Comparison of ENCODE assay signal across 10 cellular contexts in genomic region chr17:64340557-64340956, GRCh38.
"Had no signal": no experiment of that assay in that cellular context is flagged by ENCODE, and none has a peak within 500 bp of the region (broad histone marks: within the 10 kb centered on the region; RNA-seq: fewer than 3 reads in every experiment).

No MANE protein-coding gene starts in this region.

- H3K27me3 Mint-ChIP-seq: activated CD4-positive, alpha-beta T cell treated with anti-CD3 and anti-CD28 coated beads, Interleukin-2, amount 10 ng/mL, durations not matched to agents 7 days and 5 days; activated naive CD8-positive, alpha-beta T cell had no signal

- H3K9me3 ChIP-seq: heart right ventricle, pancreas, tibial nerve had no signal

- H3K9me3 Mint-ChIP-seq: activated CD4-positive, alpha-beta T cell treated with anti-CD3 and anti-CD28 coated beads, Interleukin-2, amount 10 ng/mL, durations not matched to agents 7 days and 5 days; neural crest cell had no signal

- ATAC-seq: pancreas had no signal

- H3K36me3 ChIP-seq: pancreas, tibial nerve had no signal

- H3K27ac ChIP-seq: pancreas, tibial nerve had no signal

- DNase-seq: activated CD4-positive, alpha-beta T cell treated with anti-CD3 and anti-CD28 coated beads, Interleukin-2, amount 10 ng/mL, durations not matched to agents 7 days and 5 days; activated CD4-positive, CD25-positive, alpha-beta regulatory T cell; activated effector memory CD4-positive, alpha-beta T cell treated with anti-CD3 and anti-CD28 coated beads, Interleukin-2, amount 50 U/mL, for 16 hours; activated T-cell treated with anti-CD3 and anti-CD28 coated beads, Interleukin-2, amount 50 U/mL, for 1 hour; heart right ventricle; pancreas; T-helper 2 cell had no signal

- H3K27me3 ChIP-seq: heart right ventricle, pancreas, tibial nerve had no signal

- H3K4me3 Mint-ChIP-seq: activated CD4-positive, alpha-beta T cell treated with anti-CD3 and anti-CD28 coated beads, Interleukin-2, amount 10 ng/mL, durations not matched to agents 7 days and 5 days; activated naive CD8-positive, alpha-beta T cell; neural crest cell had no signal

- H3K4me3 ChIP-seq: heart right ventricle, pancreas, tibial nerve had no signal

- H3K27ac Mint-ChIP-seq: activated CD4-positive, alpha-beta T cell treated with anti-CD3 and anti-CD28 coated beads, Interleukin-2, amount 10 ng/mL, durations not matched to agents 7 days and 5 days had no signal
